In the genomic region with DNA sequence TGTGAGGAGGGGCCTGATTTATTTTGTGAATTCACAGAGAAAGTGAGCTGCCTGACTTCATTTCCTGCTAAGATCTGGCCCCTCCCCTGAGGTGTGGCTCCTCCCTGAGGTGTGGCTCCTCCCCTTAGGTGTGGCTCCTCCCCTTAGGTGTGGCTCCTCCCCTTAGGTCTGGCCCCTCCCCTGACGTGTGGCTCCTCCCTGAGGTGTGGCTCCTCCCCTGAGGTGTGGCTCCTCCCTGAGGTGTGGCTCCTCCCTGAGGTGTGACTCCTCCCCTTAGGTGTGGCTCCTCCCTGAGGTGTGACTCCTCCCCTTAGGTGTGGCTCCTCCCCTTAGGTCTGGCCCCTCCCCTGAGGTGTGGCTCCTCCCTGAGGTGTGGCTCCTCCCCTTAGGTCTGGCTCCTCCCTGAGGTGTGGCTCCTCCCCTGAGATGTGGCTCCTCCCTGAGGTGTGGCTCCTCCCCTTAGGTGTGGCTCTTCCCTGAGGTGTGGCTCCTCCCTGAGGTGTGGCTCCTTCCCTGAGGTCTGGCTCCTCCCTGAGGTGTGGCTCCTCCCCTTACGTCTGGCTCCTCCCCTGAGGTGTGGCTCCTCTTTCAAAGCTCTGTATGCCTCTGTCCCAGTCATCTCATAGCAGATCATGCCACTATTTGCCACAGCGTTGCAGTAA, we compare ENCODE assay signal across 8 cellular contexts. TPM values are rescaled to one million over a fixed set of nuclear protein-coding genes. Genes with fewer than 3 reads are reported as not detected.
A peak's percentile ranks its signal among the peaks of the same experiment; 100 is the strongest.
DNase-seq lines count a peak whose midpoint lies in the region; ATAC-seq lines count a peak whose summit lies in the region.

No MANE protein-coding gene starts in this region.

- H3K27ac Mint-ChIP-seq in naive thymus-derived CD8-positive, alpha-beta T cell: peak overlapping the region in 2 of 10 donors; percentile 47 to 53

- DNase-seq in NCI-H2171 treated with DMSO at 0.1 percent for 48 hours (lab: John Stamatoyannopoulos, UW) (peak; percentile 31), NCI-H2171 (lab: John Stamatoyannopoulos, UW) (no peak), SIG-M5 (lab: John Stamatoyannopoulos, UW) (peak; percentile 26), T1000 (lab: John Stamatoyannopoulos, UW) (no peak), hepatic stellate cell (ENCODE audit: low spot score) (no peak)
- DNase-seq in activated naive CD4-positive, alpha-beta T cell (lab: John Stamatoyannopoulos, UW): peak; percentile 27 to 36 (median 34)
- peak; percentile 36 to 77 (median 68) for DNase-seq in naive thymus-derived CD8-positive, alpha-beta T cell

- ATAC-seq in naive thymus-derived CD8-positive, alpha-beta T cell: peak; percentile 57 to 86
- ATAC-seq in HG02763 (IDR thresholded peaks at IDR 0.05; ENCODE audit: unreplicated experiment): no peak

- peaks cover 0 to 2% (median under 1%) of the 10 kb centered on the region in 4 donors for H3K4me1 Mint-ChIP-seq in naive thymus-derived CD8-positive, alpha-beta T cell

- no peak overlapping the region for H3K4me3 Mint-ChIP-seq in naive thymus-derived CD8-positive, alpha-beta T cell

- peaks cover 0 to 20% (median 2%) of the 10 kb centered on the region in 3 donors for H3K36me3 Mint-ChIP-seq in naive thymus-derived CD8-positive, alpha-beta T cell

- H3K27me3 Mint-ChIP-seq in naive thymus-derived CD8-positive, alpha-beta T cell: no peaks in the 10 kb centered on the region

- peaks cover 2 to 33% (median 19%) of the 10 kb centered on the region in 9 donors for H3K9me3 Mint-ChIP-seq in naive thymus-derived CD8-positive, alpha-beta T cell

- POLR2A ChIA-PET in naive thymus-derived CD8-positive, alpha-beta T cell (lab: Charles Lee): no interaction called here

RNA-seq across cellular contexts. Expression of a gene that starts 26.9 kb away (rescaled TPM):
- total RNA-seq in naive thymus-derived CD8-positive, alpha-beta T cell: under 1 TPM; 0.88 to 0.91 TPM
- polyA plus RNA-seq in naive thymus-derived CD8-positive, alpha-beta T cell: under 1 TPM; 0.06 to 0.32 (median 0.08) TPM

Comparison
In these comparisons a context has a peak if more than half of its experiments do, and no peak if none do; other contexts are left out.
1. DNase-seq: peak in NCI-H2171 treated with DMSO at 0.1 percent for 48 hours (single experiment), SIG-M5 (single experiment), activated naive CD4-positive, alpha-beta T cell (4 of 4) and naive thymus-derived CD8-positive, alpha-beta T cell (10 of 10); none in NCI-H2171 (single experiment), T1000 (single experiment) and hepatic stellate cell (single experiment).